Comparison of ENCODE assay signal across 9 cellular contexts in the genomic region with DNA sequence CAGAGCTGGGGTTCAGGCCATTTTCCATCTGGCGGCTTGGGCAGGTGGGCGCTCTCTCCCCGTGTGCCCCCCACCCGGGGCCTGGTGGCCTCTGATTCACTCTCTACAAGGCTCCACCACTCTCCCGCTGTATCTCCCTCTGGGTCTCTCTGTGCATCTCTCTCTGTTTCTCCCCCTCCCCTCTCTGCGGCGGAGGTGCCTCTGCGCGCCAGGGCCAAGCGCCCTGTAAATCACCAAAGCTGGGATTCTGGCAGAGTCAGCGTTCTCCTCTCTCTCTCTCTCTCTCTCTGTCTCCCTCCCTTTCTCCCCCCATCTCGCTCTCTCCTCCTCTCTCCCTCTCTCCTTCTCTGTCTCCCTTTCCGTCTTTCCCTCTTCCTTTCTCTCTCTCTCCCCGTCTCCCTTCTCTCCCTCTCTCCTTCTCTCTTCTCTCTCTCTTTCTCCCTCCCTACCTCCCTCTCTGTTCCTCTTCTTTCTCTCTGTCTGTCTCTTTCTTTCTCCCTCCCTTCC. TPM values are rescaled to one million over a fixed set of nuclear protein-coding genes. Genes with fewer than 3 reads are reported as not detected.
A peak's percentile ranks its signal among the peaks of the same experiment; 100 is the strongest.
DNase-seq lines count a peak whose midpoint lies in the region; ATAC-seq and TF ChIP-seq lines count a peak whose summit lies in the region.
"Had no signal": no experiment of that assay in that cellular context is flagged by ENCODE, and none has a peak within 500 bp of the region (broad histone marks: within the 10 kb centered on the region; RNA-seq: fewer than 3 reads in every experiment).

No MANE protein-coding gene starts in this region.

- ATAC-seq in HG03139 (IDR thresholded peaks at IDR 0.05; ENCODE audit: unreplicated experiment) (no peak), HG03520 (IDR thresholded peaks at IDR 0.05; ENCODE audit: unreplicated experiment) (no peak)

- H3K4me3 Mint-ChIP-seq in CD14-positive monocyte: peak overlapping the region; percentile 26 to 86

- no peaks in the 10 kb centered on the region for H3K27me3 ChIP-seq in rectal smooth muscle tissue (ENCODE audit: control insufficient read depth, insufficient read depth, low read length)

- intact Hi-C loops in CD14-positive monocyte (cut with micrococcal nuclease): no loop called here

- no peaks in the 10 kb centered on the region for H3K9me3 ChIP-seq in SK-N-MC (ENCODE audit: low read depth, low read length)

- H3K36me3 Mint-ChIP-seq in CD14-positive monocyte: peaks cover 6 to 25% of the 10 kb centered on the region in 2 donors

- TF ChIP-seq CTCF in CD14-positive monocyte (IDR thresholded peaks at IDR 0.05) (no peak), fibroblast of the aortic adventitia (IDR thresholded peaks at IDR 0.05; ENCODE audit: insufficient read depth, low read length) (no peak)

- DNase-seq in CD14-positive monocyte (ENCODE audit: low spot score): no peak
- no peak for DNase-seq in SK-N-MC (ENCODE audit: low read depth, low spot score)
- no peak for DNase-seq in fibroblast of the aortic adventitia (ENCODE audit: low read depth)
- no peak for DNase-seq in stimulated activated CD4-positive, alpha-beta T cell treated with anti-CD3 and anti-CD28 coated beads, Interleukin-12 subunit alpha, Interleukin-12 subunit beta, amount 100 ng/mL, for 4 hours
- DNase-seq in NCI-H1930 (lab: John Stamatoyannopoulos, UW): no peak
- DNase-seq: SHP77 had no signal

- peak overlapping the region in 6 of 7 donors; percentile 24 to 88 (median 76) for H3K27ac Mint-ChIP-seq in CD14-positive monocyte

- no peaks in the 10 kb centered on the region for H3K27me3 Mint-ChIP-seq in CD14-positive monocyte (ENCODE audit: low read depth in 3 of 3)

- peaks cover 0 to 4% (median 0%) of the 10 kb centered on the region in 7 donors for H3K9me3 Mint-ChIP-seq in CD14-positive monocyte

- H3K27ac ChIP-seq in SK-N-MC: peak overlapping the region; percentile 93
- peak overlapping the region; percentile 99 for H3K27ac ChIP-seq in rectal smooth muscle tissue (ENCODE audit: low read depth, low read length)

- peaks cover 42% of the 10 kb centered on the region for H3K4me1 ChIP-seq in rectal smooth muscle tissue (ENCODE audit: control insufficient read depth, insufficient read depth, low read length)

- H3K36me3 ChIP-seq in SK-N-MC (ENCODE audit: insufficient read depth, low read length) (no peaks in the 10 kb centered on the region), rectal smooth muscle tissue (ENCODE audit: control insufficient read depth, insufficient read depth, low read length) (no peaks in the 10 kb centered on the region)

- peaks cover 59% of the 10 kb centered on the region for H3K4me1 Mint-ChIP-seq in CD14-positive monocyte

- H3K4me3 ChIP-seq in SK-N-MC (peak overlapping the region; percentile 93), fibroblast of the aortic adventitia (ENCODE audit: low read depth, low read length) (peak overlapping the region; percentile 78), rectal smooth muscle tissue (ENCODE audit: low read length) (peak overlapping the region; percentile 65)

- H3K9ac ChIP-seq in SK-N-MC (ENCODE audit: insufficient read length): peak overlapping the region; percentile 95
- H3K9ac ChIP-seq in rectal smooth muscle tissue (ENCODE audit: low read length): no peak overlapping the region

RNA-seq across cellular contexts. Expression of gene NFIC, which starts 3.9 kb away (rescaled TPM):
- 10 to 100 TPM in 1 of 2 donors, 1 to 10 TPM in 1; 7.0 to 11.5 TPM for polyA plus RNA-seq in CD14-positive monocyte
- total RNA-seq in fibroblast of the aortic adventitia (ENCODE audit: low replicate concordance): 79.5 and 83.2 TPM in 2 replicates
